In genomic region chr3:167653750-167654149, GRCh38 we compare ENCODE assay signal across 9 cellular contexts. TPM values are rescaled to one million over a fixed set of nuclear protein-coding genes. Genes with fewer than 3 reads are reported as not detected.
DNase-seq lines count a peak whose midpoint lies in the region; ATAC-seq and TF ChIP-seq lines count a peak whose summit lies in the region.
"Had no signal": no experiment of that assay in that cellular context is flagged by ENCODE, and none has a peak within 500 bp of the region (broad histone marks: within the 10 kb centered on the region; RNA-seq: fewer than 3 reads in every experiment).

WDR49 (minus strand) TSS chr3:167653942; CDS start chr3:167653425, 517 bp downstream.

- H3K27me3 ChIP-seq in body of pancreas = no peaks in the 10 kb centered on the region

- H3K4me1 ChIP-seq in body of pancreas = no peaks in the 10 kb centered on the region

- no peak within 1 kb of the TSS for H3K4me3 ChIP-seq in body of pancreas

- no peaks in the 10 kb centered on the region for H3K9me3 ChIP-seq in body of pancreas

- no peaks in the 10 kb centered on the region for H3K36me3 Mint-ChIP-seq in activated CD4-positive, alpha-beta T cell treated with anti-CD3 and anti-CD28 coated beads for 36 hours (ENCODE audit: low read depth)
- H3K36me3 Mint-ChIP-seq in progenitor cell of endocrine pancreas (ENCODE audit: insufficient read depth) = no peaks in the 10 kb centered on the region

- intact Hi-C loops in body of pancreas (cut with DNase I) = no loop called here
- intact Hi-C loops in activated CD4-positive, alpha-beta T cell treated with anti-CD3 and anti-CD28 coated beads for 36 hours (cut with DNase I, micrococcal nuclease) = no loop called here

- ATAC-seq in GM18858 (IDR thresholded peaks at IDR 0.05; ENCODE audit: unreplicated experiment) = peak; percentile 58
- ATAC-seq in body of pancreas = peak; percentile 53
- ATAC-seq in activated CD4-positive, alpha-beta T cell treated with anti-CD3 and anti-CD28 coated beads for 36 hours = no peak

- WGBS in body of pancreas, 2 donors = 52 to 81% methylated on average over 1 of the region's 1 CpG

- peak; percentile 23 for DNase-seq in HT1080 (ENCODE audit: low read depth)
- peak in 2 of 4 donors; percentile 5 to 33 for DNase-seq in body of pancreas
- DNase-seq in midbrain (lab: John Stamatoyannopoulos, UW) = peak; percentile 27
- no peak for DNase-seq in NCI-H1930 (lab: John Stamatoyannopoulos, UW)
- DNase-seq in SHP77 treated with DMSO at 0.1 percent for 48 hours (lab: John Stamatoyannopoulos, UW) = no peak
- DNase-seq in activated CD4-positive, alpha-beta T cell treated with anti-CD3 and anti-CD28 coated beads for 36 hours = no peak
- no peak for DNase-seq in progenitor cell of endocrine pancreas (ENCODE audit: low spot score, unreplicated experiment)
- DNase-seq: NCI-H1694 had no signal

- POLR2A ChIA-PET in activated CD4-positive, alpha-beta T cell treated with anti-CD3 and anti-CD28 coated beads for 36 hours (lab: Charles Lee) = no interaction called here

- H3K27ac Mint-ChIP-seq in activated CD4-positive, alpha-beta T cell treated with anti-CD3 and anti-CD28 coated beads for 36 hours = no peak within 1 kb of the TSS
- H3K27ac Mint-ChIP-seq in progenitor cell of endocrine pancreas = no peak within 1 kb of the TSS

- H3K9me3 Mint-ChIP-seq in activated CD4-positive, alpha-beta T cell treated with anti-CD3 and anti-CD28 coated beads for 36 hours (ENCODE audit: low read depth) = no peaks in the 10 kb centered on the region
- H3K9me3 Mint-ChIP-seq in progenitor cell of endocrine pancreas (ENCODE audit: low read depth) = no peaks in the 10 kb centered on the region

- no peaks in the 10 kb centered on the region for H3K36me3 ChIP-seq in body of pancreas (replicated peaks in 1 of 2; ENCODE audit: insufficient read depth in 1 of 2, low read depth in 2 of 2)

- H3K4me3 Mint-ChIP-seq in activated CD4-positive, alpha-beta T cell treated with anti-CD3 and anti-CD28 coated beads for 36 hours = no peak within 1 kb of the TSS
- H3K4me3 Mint-ChIP-seq in progenitor cell of endocrine pancreas (ENCODE audit: low read depth) = no peak within 1 kb of the TSS

- H3K4me1 Mint-ChIP-seq in activated CD4-positive, alpha-beta T cell treated with anti-CD3 and anti-CD28 coated beads for 36 hours = peaks cover 11% of the 10 kb centered on the region
- peaks cover 7% of the 10 kb centered on the region for H3K4me1 Mint-ChIP-seq in progenitor cell of endocrine pancreas (ENCODE audit: low read depth)

- TF ChIP-seq CTCF in body of pancreas (IDR thresholded peaks at IDR 0.05) = no peak
- no peak for TF ChIP-seq CTCF in progenitor cell of endocrine pancreas (IDR thresholded peaks at IDR 0.05; ENCODE audit: unreplicated experiment)

- H3K27ac ChIP-seq in body of pancreas = no peak within 1 kb of the TSS

- CTCF ChIA-PET in activated CD4-positive, alpha-beta T cell treated with anti-CD3 and anti-CD28 coated beads for 36 hours (lab: Charles Lee) = no interaction called here

- TF ChIP-seq POLR2A in body of pancreas (IDR thresholded peaks at IDR 0.05) = no peak

- H3K27me3 Mint-ChIP-seq in activated CD4-positive, alpha-beta T cell treated with anti-CD3 and anti-CD28 coated beads for 36 hours = peaks cover 3% of the 10 kb centered on the region
- no peaks in the 10 kb centered on the region for H3K27me3 Mint-ChIP-seq in progenitor cell of endocrine pancreas

RNA-seq across cellular contexts. Expression of gene WDR49, which starts in this region (rescaled TPM):
- total RNA-seq in HT1080 (2014; rRNA removed; shearing (Covaris generic)) = not detected in 2 replicates
- polyA plus RNA-seq in HT1080 (2015; cell fraction: cytosol; rRNA removed) = 0.23 TPM in 1 of 2 replicates, not detected in the other
- polyA plus RNA-seq in HT1080 (2015; cell fraction: nucleus; rRNA removed) = 0.06 TPM in 1 of 2 replicates, not detected in the other
- 1 to 10 TPM in 1 of 2 donors, under 1 TPM in 1; 0.78 to 2.3 TPM for total RNA-seq in body of pancreas
- not detected for total RNA-seq in activated CD4-positive, alpha-beta T cell treated with anti-CD3 and anti-CD28 coated beads for 36 hours
- 0.43 and 0.91 TPM in 2 replicates for total RNA-seq in progenitor cell of endocrine pancreas

Comparison
In these comparisons a context has a peak if more than half of its experiments do, and no peak if none do; other contexts are left out.
1. Peak in DNase-seq in HT1080; RNA of the gene not detected or under 1 TPM.